Comparison of ENCODE assay signal across 8 cellular contexts in genomic region chrX:7586126-7586525, GRCh38.
DNase-seq lines count a peak whose midpoint lies in the region; ATAC-seq, FAIRE-seq and TF ChIP-seq lines count a peak whose summit lies in the region.

No MANE protein-coding gene starts in this region.

- H3K27me3 ChIP-seq in gastroesophageal sphincter, result no peaks in the 10 kb centered on the region

- no peaks in the 10 kb centered on the region for H3K36me3 Mint-ChIP-seq in activated T-helper 17 cell treated with anti-CD3 and anti-CD28 coated beads, Interleukin-2, amount 50 U/mL, for 72 hours (ENCODE audit: low read depth)

- WGBS in A549 (ENCODE audit: missing lambda C conversion rate), result 0% methylated on average over 2 of the region's 2 CpGs
- WGBS in gastroesophageal sphincter (ENCODE audit: low coverage in 1 of 2), 2 donors, result 6 to 21% methylated on average over 2 of the region's 2 CpGs

- no peak overlapping the region for H3K4me2 ChIP-seq in A549

- no peak for TF ChIP-seq EP300 in A549 (IDR thresholded peaks at IDR 0.05)
- no peak for TF ChIP-seq EP300 in gastroesophageal sphincter (IDR thresholded peaks at IDR 0.05)

- CTCF ChIA-PET in A549 (lab: Yijun Ruan, JAX), result interaction anchor here (0.7 kb wide), 2 partner anchors 925 to 1184 kb away, joined by 3 read pairs; no protein-coding TSS in a partner anchor

- H3K4me3 ChIP-seq in A549 (no peak overlapping the region), GM12875 (ENCODE audit: low read depth, low read length) (no peak overlapping the region), gastroesophageal sphincter (no peak overlapping the region)

- POLR2A ChIA-PET in A549 (lab: Yijun Ruan, JAX), result no interaction called here

- H3K27me3 Mint-ChIP-seq in activated T-helper 17 cell treated with anti-CD3 and anti-CD28 coated beads, Interleukin-2, amount 50 U/mL, for 72 hours, result no peaks in the 10 kb centered on the region

- TF ChIP-seq POLR2A in A549 (IDR thresholded peaks at IDR 0.05; ENCODE audit: low read length), result no peak
- no peak for TF ChIP-seq POLR2A in gastroesophageal sphincter (IDR thresholded peaks at IDR 0.05)

- no peaks in the 10 kb centered on the region for H3K9me3 Mint-ChIP-seq in activated T-helper 17 cell treated with anti-CD3 and anti-CD28 coated beads, Interleukin-2, amount 50 U/mL, for 72 hours

- no peak overlapping the region for H3K4me3 Mint-ChIP-seq in activated T-helper 17 cell treated with anti-CD3 and anti-CD28 coated beads, Interleukin-2, amount 50 U/mL, for 72 hours

- no peak for DNase-seq in A549 (ENCODE audit: low read depth in 1 of 2, low spot score in 1 of 2)
- DNase-seq in M059J (ENCODE audit: low read depth), result peak; percentile 6
- peak; percentile 10 for DNase-seq in dermis blood vessel endothelial cell
- DNase-seq in renal cortical epithelial cell (ENCODE audit: low read depth), result peak; percentile 27
- no peak for DNase-seq in activated T-cell treated with anti-CD3 and anti-CD28 coated beads, Interleukin-2, amount 50 U/mL, for 1 hour

- TF ChIP-seq CTCF in A549 (IDR thresholded peaks at IDR 0.05) (no peak), GM12875 (IDR thresholded peaks at IDR 0.05; ENCODE audit: borderline replicate concordance, insufficient read depth, low read depth, low read length) (peak; percentile 42; the same call in 1 of the 2 replicates), gastroesophageal sphincter (IDR thresholded peaks at IDR 0.05) (peak in 1 of 4 experiments; percentile 28)

- no peaks in the 10 kb centered on the region for H3K4me1 Mint-ChIP-seq in activated T-helper 17 cell treated with anti-CD3 and anti-CD28 coated beads, Interleukin-2, amount 50 U/mL, for 72 hours

- FAIRE-seq in A549 (lab: Jason Lieb, UNC), result peak; percentile 28

- ATAC-seq in A549 (no peak), gastroesophageal sphincter (no peak)
- no peak for ATAC-seq in activated T-helper 17 cell treated with anti-CD3 and anti-CD28 coated beads, Interleukin-2, amount 50 U/mL, for 72 hours (replicated peaks)

- H3K27ac ChIP-seq in A549, result no peak overlapping the region
- no peak overlapping the region for H3K27ac ChIP-seq in gastroesophageal sphincter

- peak in 1 of 2 experiments; percentile 16; a peak in 1 of 5 replicates for TF ChIP-seq RAD21 in A549 (conservative IDR thresholded peaks at IDR 0.05 in 1 of 2, IDR thresholded peaks at IDR 0.05 in 1 of 2)

- no peak overlapping the region for H3K27ac Mint-ChIP-seq in activated T-helper 17 cell treated with anti-CD3 and anti-CD28 coated beads, Interleukin-2, amount 50 U/mL, for 72 hours

- H3K9me3 ChIP-seq in A549 (no peaks in the 10 kb centered on the region), gastroesophageal sphincter (no peaks in the 10 kb centered on the region)

- H3K4me1 ChIP-seq in A549 (no peaks in the 10 kb centered on the region), gastroesophageal sphincter (no peaks in the 10 kb centered on the region)

- no peaks in the 10 kb centered on the region for H3K36me3 ChIP-seq in gastroesophageal sphincter

TF ChIP-seq in A549, 52 proteins besides CTCF, POLR2A, EP300 and RAD21:
- TF ChIP-seq MAFK (IDR thresholded peaks at IDR 0.05; ENCODE audit: partially characterized antibody) (no peak), SMC3 (IDR thresholded peaks at IDR 0.05) (no peak)
- TF ChIP-seq, protein P1, sequence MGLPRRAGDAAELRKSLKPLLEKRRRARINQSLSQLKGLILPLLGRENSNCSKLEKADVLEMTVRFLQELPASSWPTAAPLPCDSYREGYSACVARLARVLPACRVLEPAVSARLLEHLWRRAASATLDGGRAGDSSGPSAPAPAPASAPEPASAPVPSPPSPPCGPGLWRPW (IDR thresholded peaks at IDR 0.05), result no peak
- TF ChIP-seq, protein P2, sequence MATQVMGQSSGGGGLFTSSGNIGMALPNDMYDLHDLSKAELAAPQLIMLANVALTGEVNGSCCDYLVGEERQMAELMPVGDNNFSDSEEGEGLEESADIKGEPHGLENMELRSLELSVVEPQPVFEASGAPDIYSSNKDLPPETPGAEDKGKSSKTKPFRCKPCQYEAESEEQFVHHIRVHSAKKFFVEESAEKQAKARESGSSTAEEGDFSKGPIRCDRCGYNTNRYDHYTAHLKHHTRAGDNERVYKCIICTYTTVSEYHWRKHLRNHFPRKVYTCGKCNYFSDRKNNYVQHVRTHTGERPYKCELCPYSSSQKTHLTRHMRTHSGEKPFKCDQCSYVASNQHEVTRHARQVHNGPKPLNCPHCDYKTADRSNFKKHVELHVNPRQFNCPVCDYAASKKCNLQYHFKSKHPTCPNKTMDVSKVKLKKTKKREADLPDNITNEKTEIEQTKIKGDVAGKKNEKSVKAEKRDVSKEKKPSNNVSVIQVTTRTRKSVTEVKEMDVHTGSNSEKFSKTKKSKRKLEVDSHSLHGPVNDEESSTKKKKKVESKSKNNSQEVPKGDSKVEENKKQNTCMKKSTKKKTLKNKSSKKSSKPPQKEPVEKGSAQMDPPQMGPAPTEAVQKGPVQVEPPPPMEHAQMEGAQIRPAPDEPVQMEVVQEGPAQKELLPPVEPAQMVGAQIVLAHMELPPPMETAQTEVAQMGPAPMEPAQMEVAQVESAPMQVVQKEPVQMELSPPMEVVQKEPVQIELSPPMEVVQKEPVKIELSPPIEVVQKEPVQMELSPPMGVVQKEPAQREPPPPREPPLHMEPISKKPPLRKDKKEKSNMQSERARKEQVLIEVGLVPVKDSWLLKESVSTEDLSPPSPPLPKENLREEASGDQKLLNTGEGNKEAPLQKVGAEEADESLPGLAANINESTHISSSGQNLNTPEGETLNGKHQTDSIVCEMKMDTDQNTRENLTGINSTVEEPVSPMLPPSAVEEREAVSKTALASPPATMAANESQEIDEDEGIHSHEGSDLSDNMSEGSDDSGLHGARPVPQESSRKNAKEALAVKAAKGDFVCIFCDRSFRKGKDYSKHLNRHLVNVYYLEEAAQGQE (IDR thresholded peaks at IDR 0.05), result no peak

Comparison
In these comparisons a context has a peak if more than half of its experiments do, and no peak if none do; other contexts are left out.
1. DNase-seq: peak in M059J (single experiment), dermis blood vessel endothelial cell (single experiment) and renal cortical epithelial cell (single experiment); none in A549 (0 of 2) and activated T-cell treated with anti-CD3 and anti-CD28 coated beads, Interleukin-2, amount 50 U/mL, for 1 hour (single experiment).